In genomic region chr11:1839924-1840779, GRCh38 we compare ENCODE assay signal across 9 cellular contexts. TPM values are rescaled to one million over a fixed set of nuclear protein-coding genes. Genes with fewer than 3 reads are reported as not detected.
DNase-seq lines count a peak whose midpoint lies in the region; ATAC-seq and TF ChIP-seq lines count a peak whose summit lies in the region.
"Had no signal": no experiment of that assay in that cellular context is flagged by ENCODE, and none has a peak within 500 bp of the region (broad histone marks: within the 10 kb centered on the region; RNA-seq: fewer than 3 reads in every experiment).

No MANE protein-coding gene starts in this region.

- H3K9me3 ChIP-seq in mononuclear cell (ENCODE audit: low read depth, low read length), result no peaks in the 10 kb centered on the region

- peak overlapping the region; percentile 65 for H3K27ac Mint-ChIP-seq in activated B cell treated with CpG ODN at 0.5 μM for 24 hours

- peak overlapping the region; percentile 69 for H3K4me3 Mint-ChIP-seq in activated B cell treated with CpG ODN at 0.5 μM for 24 hours

- no peaks in the 10 kb centered on the region for H3K36me3 Mint-ChIP-seq in activated B cell treated with CpG ODN at 0.5 μM for 24 hours (ENCODE audit: low read depth)

- CTCF ChIA-PET in GM10248 (lab: Yijun Ruan, JAX), result interaction anchor here (0.8 to 2.9 kb wide), 6 partner anchors 8 to 311 kb away, joined by 3 to 20 read pairs (median 6); no protein-coding TSS in a partner anchor
- CTCF ChIA-PET in activated B cell treated with CpG ODN at 0.5 μM for 24 hours (lab: Charles Lee), result interaction anchor here (0.9 to 2.4 kb wide), 5 partner anchors 12 to 312 kb away, joined by 3 to 11 read pairs (median 3); partner anchors contain the start of gene LSP1

- H3K27me3 ChIP-seq in mononuclear cell (ENCODE audit: insufficient read depth, low read length), result no peaks in the 10 kb centered on the region
- no peaks in the 10 kb centered on the region for H3K27me3 ChIP-seq in brain microvascular endothelial cell (replicated peaks)

- peaks cover 52% of the 10 kb centered on the region for H3K4me1 Mint-ChIP-seq in activated B cell treated with CpG ODN at 0.5 μM for 24 hours

- peaks cover 75% of the 10 kb centered on the region for H3K4me1 ChIP-seq in mononuclear cell (ENCODE audit: insufficient read depth, low read length)

- H3K27ac ChIP-seq in brain microvascular endothelial cell, result no peak overlapping the region

- no peaks in the 10 kb centered on the region for H3K36me3 ChIP-seq in brain microvascular endothelial cell (replicated peaks)

- H3K9me3 Mint-ChIP-seq in activated B cell treated with CpG ODN at 0.5 μM for 24 hours, result no peaks in the 10 kb centered on the region

- POLR2A ChIA-PET in GM10248 (lab: Yijun Ruan, JAX), result no interaction called here
- POLR2A ChIA-PET in activated B cell treated with CpG ODN at 0.5 μM for 24 hours (lab: Charles Lee), result interaction anchor here (0.6 to 2.9 kb wide), 9 partner anchors 11 to 531 kb away, joined by 3 to 25 read pairs (median 5); partner anchors contain the start of genes LSP1 and TOLLIP

- ATAC-seq in HG02610 (IDR thresholded peaks at IDR 0.05; ENCODE audit: unreplicated experiment) (peak; percentile 34), activated B cell treated with CpG ODN at 0.5 μM for 24 hours (ENCODE audit: low read depth) (peak; percentile 72), HG03521 (IDR thresholded peaks at IDR 0.05; ENCODE audit: unreplicated experiment) (no peak)

- no peaks in the 10 kb centered on the region for H3K27me3 Mint-ChIP-seq in activated B cell treated with CpG ODN at 0.5 μM for 24 hours

- H3K4me3 ChIP-seq in mononuclear cell (ENCODE audit: low read length) (peak overlapping the region; percentile 24), brain microvascular endothelial cell (ENCODE audit: low read depth, low read length) (no peak overlapping the region)

- no peak for TF ChIP-seq CTCF in GM10248 (IDR thresholded peaks at IDR 0.05; ENCODE audit: control extremely low read depth, extremely low read depth, low read depth, missing control alignments)
- no peak for TF ChIP-seq CTCF in activated B cell treated with CpG ODN at 0.5 μM for 24 hours (IDR thresholded peaks at IDR 0.05)
- TF ChIP-seq CTCF in brain microvascular endothelial cell (IDR thresholded peaks at IDR 0.05; ENCODE audit: low read depth, low read length, missing control alignments), result no peak

- intact Hi-C loops in activated B cell treated with CpG ODN at 0.5 μM for 24 hours (cut with micrococcal nuclease), result loop anchor here (1.0 kb wide), 1 partner anchor 12 kb away; no protein-coding TSS in a partner anchor

- in situ Hi-C loops in brain microvascular endothelial cell (cut with HindIII; ENCODE audit: low pct_ligation_motif_present, low sequenced_read_pairs), result no loop called here

- DNase-seq in GM10248 (ENCODE audit: extremely low spot score) (peak; percentile 80), activated B cell treated with CpG ODN at 0.5 μM for 24 hours (peak; percentile 50), NK-92 (lab: John Stamatoyannopoulos, UW; ENCODE audit: unreplicated experiment) (no peak), brain microvascular endothelial cell (no peak), amniotic stem cell (lab: John Stamatoyannopoulos, UW) (no peak)
- DNase-seq: NCI-H2171 treated with DMSO at 0.1 percent for 48 hours had no signal

RNA-seq across cellular contexts. Expression of gene TNNI2, which starts 1.4 kb away (rescaled TPM):
- 1.0 and 1.5 TPM in 2 replicates for total RNA-seq in activated B cell treated with CpG ODN at 0.5 μM for 24 hours
- total RNA-seq in mononuclear cell, result 8.6 TPM

RNA-seq across cellular contexts. Expression of gene SYT8, which starts 5.4 kb away (rescaled TPM):
- total RNA-seq in activated B cell treated with CpG ODN at 0.5 μM for 24 hours, result not detected in 2 replicates
- not detected for total RNA-seq in mononuclear cell

RNA-seq across cellular contexts. Expression of gene LSP1, which starts 12.7 kb away (rescaled TPM):
- total RNA-seq in activated B cell treated with CpG ODN at 0.5 μM for 24 hours (301 and 303 TPM in 2 replicates), mononuclear cell (357 TPM)

RNA-seq across cellular contexts. Expression of gene PRR33, which starts 51.5 kb away (rescaled TPM):
- total RNA-seq in activated B cell treated with CpG ODN at 0.5 μM for 24 hours (0.16 TPM in 1 of 2 replicates, not detected in the other), mononuclear cell (not detected)

Comparison
In these comparisons a context has a peak if more than half of its experiments do, and no peak if none do; other contexts are left out.
1. DNase-seq: peak in GM10248 (single experiment) and activated B cell treated with CpG ODN at 0.5 μM for 24 hours (single experiment); none in NK-92 (single experiment), brain microvascular endothelial cell (single experiment) and amniotic stem cell (single experiment).